ENCODE assay signal across 29 cellular contexts in genomic region chr2:25592766-25593292, GRCh38.
A peak's percentile ranks its signal among the peaks of the same experiment; 100 is the strongest.
DNase-seq lines count a peak whose midpoint lies in the region; ATAC-seq and TF ChIP-seq lines count a peak whose summit lies in the region.
"Had no signal": no experiment of that assay in that cellular context is flagged by ENCODE, and none has a peak within 500 bp of the region (broad histone marks: within the 10 kb centered on the region; RNA-seq: fewer than 3 reads in every experiment).

No MANE protein-coding gene starts in this region.

- CTCF ChIA-PET in CD4-positive, alpha-beta memory T cell (lab: Charles Lee; ENCODE audit: partially characterized antibody), result interaction anchor here (1.3 to 2.2 kb wide), 3 partner anchors 14 to 231 kb away, joined by 5 to 9 read pairs (median 5); no protein-coding TSS in a partner anchor

- H3K9me3 Mint-ChIP-seq in CD4-positive, alpha-beta memory T cell, result no peaks in the 10 kb centered on the region
- no peaks in the 10 kb centered on the region for H3K9me3 Mint-ChIP-seq in GM23338
- H3K9me3 Mint-ChIP-seq: naive thymus-derived CD8-positive, alpha-beta T cell; stimulated activated naive CD8-positive, alpha-beta T cell treated with anti-CD3 and anti-CD28 coated beads, Interleukin-15, Interleukin-2, amounts not matched to agents 100 ng/mL and 50 ng/mL, for 24 hours; T-helper 1 cell treated with Interleukin-12 subunit alpha and Interleukin-12 subunit beta and Interleukin-4 antibody, amounts not matched to agents 30 μg/mL and 1 μg/mL, for 36 hours; WTC11 had no signal

- no peaks in the 10 kb centered on the region for H3K79me2 ChIP-seq in GM23338 (replicated peaks; ENCODE audit: insufficient read depth)

- intact Hi-C loops in CD4-positive, alpha-beta memory T cell (cut with micrococcal nuclease), result no loop called here
- intact Hi-C loops in spleen (cut with DNase I; ENCODE audit: low total_unique reads), result no loop called here

- H3K4me1 Mint-ChIP-seq in CD4-positive, alpha-beta memory T cell, result peaks cover 8 to 12% (median 11%) of the 10 kb centered on the region in 4 donors
- peaks cover 13% of the 10 kb centered on the region; the same call in 2 of the 3 replicates for H3K4me1 Mint-ChIP-seq in GM23338

- no peak overlapping the region for H3K27ac ChIP-seq in CD4-positive, alpha-beta memory T cell (ENCODE audit: low read depth, low read length)
- H3K27ac ChIP-seq in GM23338 (ENCODE audit: low read depth), result no peak overlapping the region; the same call in 1 of the 2 replicates
- peak overlapping the region; percentile 96 for H3K27ac ChIP-seq in angular gyrus (ENCODE audit: low read depth, low read length)
- peak overlapping the region in 3 of 8 donors; percentile 58 to 71 (median 62) for H3K27ac ChIP-seq in spleen
- H3K27ac ChIP-seq: epithelial cell of prostate, gastroesophageal sphincter had no signal

- no peaks in the 10 kb centered on the region for H3K27me3 Mint-ChIP-seq in CD4-positive, alpha-beta memory T cell
- peaks cover 3% of the 10 kb centered on the region for H3K27me3 Mint-ChIP-seq in GM23338 (ENCODE audit: insufficient read depth, low read depth, poor library complexity)
- H3K27me3 Mint-ChIP-seq: naive thymus-derived CD8-positive, alpha-beta T cell; stimulated activated naive CD8-positive, alpha-beta T cell treated with anti-CD3 and anti-CD28 coated beads, Interleukin-15, Interleukin-2, amounts not matched to agents 100 ng/mL and 50 ng/mL, for 24 hours had no signal

- no peak for TF ChIP-seq POLR2A in spleen (IDR thresholded peaks at IDR 0.05)

- no peak overlapping the region for H3K4me3 ChIP-seq in CD4-positive, alpha-beta memory T cell (ENCODE audit: low read length in 2 of 2)
- H3K4me3 ChIP-seq in GM23338, result no peak overlapping the region
- H3K4me3 ChIP-seq in spleen, result no peak overlapping the region
- H3K4me3 ChIP-seq: gastroesophageal sphincter, K562 had no signal

- H4K20me1 ChIP-seq in GM23338 (replicated peaks; ENCODE audit: insufficient read depth), result no peaks in the 10 kb centered on the region

- H2AFZ ChIP-seq in GM23338, result no peak overlapping the region

- no peak for TF ChIP-seq CTCF in GM23338 (conservative IDR thresholded peaks at IDR 0.05; ENCODE audit: low read depth in 2 of 2)
- no peak for TF ChIP-seq CTCF in spleen (IDR thresholded peaks at IDR 0.05 in 8 of 11, conservative IDR thresholded peaks at IDR 0.05 in 3 of 11)

- H3K4me2 ChIP-seq in GM23338, result peak overlapping the region; percentile 36

- peak overlapping the region in 6 of 7 donors; percentile 24 to 70 (median 52) for H3K27ac Mint-ChIP-seq in CD4-positive, alpha-beta memory T cell
- no peak overlapping the region for H3K27ac Mint-ChIP-seq in GM23338
- H3K27ac Mint-ChIP-seq: WTC11 had no signal

- DNase-seq in CD4-positive, alpha-beta memory T cell, result no peak
- DNase-seq in GM23338 (ENCODE audit: low spot score) (no peak), midbrain (lab: John Stamatoyannopoulos, UW) (peak; percentile 59), spleen (no peak), T-helper 9 cell (no peak), NCI-H748 treated with DMSO at 0.1 percent for 48 hours (lab: John Stamatoyannopoulos, UW) (no peak), T-helper 2 cell (no peak)
- DNase-seq: activated CD4-positive, alpha-beta T cell treated with anti-CD3 and anti-CD28 coated beads, Interleukin-2, amount 50 U/mL, for 4 hours; activated naive CD4-positive, alpha-beta T cell; activated T-cell treated with anti-CD3 and anti-CD28 coated beads, Interleukin-2, amount 50 U/mL, for 1 hour; aorta; kidney glomerular epithelial cell; mesendoderm; MV-4-11; NCI-H1694 treated with DMSO at 0.1 percent for 48 hours; NCI-H774; PC-3; SHP77; stimulated activated CD4-positive, alpha-beta T cell treated with anti-CD3 and anti-CD28 coated beads, Interleukin-12 subunit alpha, Interleukin-12 subunit beta, amount 100 ng/mL, for 4 hours; stimulated activated CD4-positive, alpha-beta T cell treated with anti-CD3 and anti-CD28 coated beads, Interleukin-4, amount 100 ng/mL, for 4 hours; trophoblast cell had no signal

- WGBS in spleen, 5 donors, result 79 to 87% (median 83%) methylated on average over 8 of the region's 8 CpGs

- ATAC-seq in GM23338, result no peak
- ATAC-seq: gastroesophageal sphincter; K562; naive thymus-derived CD8-positive, alpha-beta T cell; PC-3; WTC11 had no signal

- H3K27me3 ChIP-seq in CD4-positive, alpha-beta memory T cell (ENCODE audit: insufficient read depth, low read length), result no peaks in the 10 kb centered on the region
- H3K27me3 ChIP-seq in GM23338 (ENCODE audit: insufficient read depth) (no peaks in the 10 kb centered on the region), spleen (replicated peaks in 1 of 7) (no peaks in the 10 kb centered on the region)
- H3K27me3 ChIP-seq: gastroesophageal sphincter had no signal

- POLR2A ChIA-PET in CD4-positive, alpha-beta memory T cell (lab: Charles Lee; ENCODE audit: partially characterized antibody), result interaction anchor here (1.0 to 1.6 kb wide), 2 partner anchors 15 to 250 kb away, joined by 4 to 5 read pairs; no protein-coding TSS in a partner anchor

- H3K36me3 Mint-ChIP-seq in CD4-positive, alpha-beta memory T cell, result peaks cover 5 to 8% of the 10 kb centered on the region in 2 donors
- H3K36me3 Mint-ChIP-seq in GM23338 (ENCODE audit: low read depth), result no peaks in the 10 kb centered on the region
- H3K36me3 Mint-ChIP-seq: WTC11 had no signal

- H3K4me1 ChIP-seq in CD4-positive, alpha-beta memory T cell (ENCODE audit: insufficient read depth, low read length), result peaks cover 12% of the 10 kb centered on the region
- H3K4me1 ChIP-seq in GM23338 (ENCODE audit: insufficient read depth) (peaks cover 16% of the 10 kb centered on the region; the same call in 1 of the 2 replicates), spleen (peaks cover 0 to 27% (median 13%) of the 10 kb centered on the region in 6 donors)
- H3K4me1 ChIP-seq: gastroesophageal sphincter had no signal

- H3F3A ChIP-seq in GM23338 (replicated peaks; ENCODE audit: low read depth), result no peaks in the 10 kb centered on the region

- no peaks in the 10 kb centered on the region for H3K9me2 ChIP-seq in GM23338 (ENCODE audit: insufficient read depth)

- H3K4me3 Mint-ChIP-seq in CD4-positive, alpha-beta memory T cell, result peak overlapping the region in 4 of 8 donors; percentile 14 to 43 (median 30)
- H3K4me3 Mint-ChIP-seq in GM23338, result no peak overlapping the region
- H3K4me3 Mint-ChIP-seq: WTC11 had no signal

- no peaks in the 10 kb centered on the region for H3K9me3 ChIP-seq in CD4-positive, alpha-beta memory T cell (ENCODE audit: control insufficient read depth in 1 of 2, low read length in 2 of 2)
- H3K9me3 ChIP-seq in spleen, result no peaks in the 10 kb centered on the region
- H3K9me3 ChIP-seq: gastroesophageal sphincter had no signal

- H3K36me3 ChIP-seq in CD4-positive, alpha-beta memory T cell (ENCODE audit: insufficient read depth, low read length), result no peaks in the 10 kb centered on the region
- no peaks in the 10 kb centered on the region for H3K36me3 ChIP-seq in GM23338 (ENCODE audit: insufficient read depth)
- no peaks in the 10 kb centered on the region for H3K36me3 ChIP-seq in spleen
- H3K36me3 ChIP-seq: gastroesophageal sphincter had no signal

TF ChIP-seq in GM23338, 12 proteins besides CTCF, POLR2A, EP300 and RAD21:
- TF ChIP-seq ZNF114 (CRISPR knock-in tag; IDR thresholded peaks at IDR 0.05) (no peak), ZNF331 (CRISPR knock-in tag; IDR thresholded peaks at IDR 0.05; ENCODE audit: low read depth) (no peak), EZH2 (IDR thresholded peaks at IDR 0.05; ENCODE audit: low read depth, unreplicated experiment) (no peak)
